ENCODE assay signal across 1 cellular context in genomic region chr20:37567671-37568588, GRCh38.
TF ChIP-seq lines count a peak whose summit lies in the region.

No MANE protein-coding gene starts in this region.

TF ChIP-seq in WTC11, 78 proteins besides CTCF, POLR2A, EP300 and RAD21 (continued from another document):
- TF ChIP-seq, protein P1, sequence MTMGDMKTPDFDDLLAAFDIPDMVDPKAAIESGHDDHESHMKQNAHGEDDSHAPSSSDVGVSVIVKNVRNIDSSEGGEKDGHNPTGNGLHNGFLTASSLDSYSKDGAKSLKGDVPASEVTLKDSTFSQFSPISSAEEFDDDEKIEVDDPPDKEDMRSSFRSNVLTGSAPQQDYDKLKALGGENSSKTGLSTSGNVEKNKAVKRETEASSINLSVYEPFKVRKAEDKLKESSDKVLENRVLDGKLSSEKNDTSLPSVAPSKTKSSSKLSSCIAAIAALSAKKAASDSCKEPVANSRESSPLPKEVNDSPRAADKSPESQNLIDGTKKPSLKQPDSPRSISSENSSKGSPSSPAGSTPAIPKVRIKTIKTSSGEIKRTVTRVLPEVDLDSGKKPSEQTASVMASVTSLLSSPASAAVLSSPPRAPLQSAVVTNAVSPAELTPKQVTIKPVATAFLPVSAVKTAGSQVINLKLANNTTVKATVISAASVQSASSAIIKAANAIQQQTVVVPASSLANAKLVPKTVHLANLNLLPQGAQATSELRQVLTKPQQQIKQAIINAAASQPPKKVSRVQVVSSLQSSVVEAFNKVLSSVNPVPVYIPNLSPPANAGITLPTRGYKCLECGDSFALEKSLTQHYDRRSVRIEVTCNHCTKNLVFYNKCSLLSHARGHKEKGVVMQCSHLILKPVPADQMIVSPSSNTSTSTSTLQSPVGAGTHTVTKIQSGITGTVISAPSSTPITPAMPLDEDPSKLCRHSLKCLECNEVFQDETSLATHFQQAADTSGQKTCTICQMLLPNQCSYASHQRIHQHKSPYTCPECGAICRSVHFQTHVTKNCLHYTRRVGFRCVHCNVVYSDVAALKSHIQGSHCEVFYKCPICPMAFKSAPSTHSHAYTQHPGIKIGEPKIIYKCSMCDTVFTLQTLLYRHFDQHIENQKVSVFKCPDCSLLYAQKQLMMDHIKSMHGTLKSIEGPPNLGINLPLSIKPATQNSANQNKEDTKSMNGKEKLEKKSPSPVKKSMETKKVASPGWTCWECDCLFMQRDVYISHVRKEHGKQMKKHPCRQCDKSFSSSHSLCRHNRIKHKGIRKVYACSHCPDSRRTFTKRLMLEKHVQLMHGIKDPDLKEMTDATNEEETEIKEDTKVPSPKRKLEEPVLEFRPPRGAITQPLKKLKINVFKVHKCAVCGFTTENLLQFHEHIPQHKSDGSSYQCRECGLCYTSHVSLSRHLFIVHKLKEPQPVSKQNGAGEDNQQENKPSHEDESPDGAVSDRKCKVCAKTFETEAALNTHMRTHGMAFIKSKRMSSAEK (CRISPR knock-in tag; IDR thresholded peaks at IDR 0.05; ENCODE audit: borderline replicate concordance) = no peak
- no peak for TF ChIP-seq MYBL2 (CRISPR knock-in tag; IDR thresholded peaks at IDR 0.05)
TF ChIP-seq in WTC11: peak in this region for 0.
